In the genomic region with DNA sequence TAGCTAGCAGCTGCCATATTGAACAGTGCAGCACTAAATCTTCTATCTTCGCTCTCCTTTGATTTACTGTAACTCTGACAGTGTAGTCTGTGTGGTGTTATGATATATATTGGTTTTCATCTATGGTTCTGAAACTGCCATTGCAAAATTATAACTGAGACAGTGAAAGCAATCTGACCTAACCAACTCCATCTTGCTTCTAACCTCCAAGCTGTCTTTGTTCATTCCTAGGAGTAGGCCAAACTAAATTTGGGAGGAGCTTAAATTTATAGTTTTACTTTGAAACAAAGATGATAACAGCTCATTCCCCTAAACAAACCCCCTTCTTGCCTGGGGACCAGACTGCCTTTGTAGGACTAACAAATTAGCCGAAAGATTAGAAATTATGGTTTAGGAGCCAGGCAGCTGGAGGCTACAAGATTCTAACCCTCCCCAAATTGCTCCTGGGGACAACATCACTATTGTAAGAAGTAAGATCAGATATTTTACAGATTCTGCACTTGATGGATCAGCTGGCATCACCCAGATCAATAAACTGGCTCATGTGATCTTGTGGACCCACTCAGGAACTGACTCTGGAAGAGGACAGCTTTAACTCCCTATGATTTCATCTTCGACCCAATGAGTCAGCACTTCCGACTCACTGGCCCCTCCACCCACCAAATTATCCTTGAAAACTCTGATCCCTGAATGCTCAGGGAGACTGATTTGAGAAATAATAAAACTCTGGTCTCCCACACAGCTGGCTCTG, we compare ENCODE assay signal across 10 cellular contexts. TPM values are rescaled to one million over a fixed set of nuclear protein-coding genes. Genes with fewer than 3 reads are reported as not detected.
DNase-seq lines count a peak whose midpoint lies in the region; ATAC-seq and TF ChIP-seq lines count a peak whose summit lies in the region.
"Had no signal": no experiment of that assay in that cellular context is flagged by ENCODE, and none has a peak within 500 bp of the region (broad histone marks: within the 10 kb centered on the region; RNA-seq: fewer than 3 reads in every experiment).

No MANE protein-coding gene starts in this region.

- no peaks in the 10 kb centered on the region for H3K27me3 Mint-ChIP-seq in MCF 10A (ENCODE audit: insufficient read depth, unreplicated experiment)
- H3K27me3 Mint-ChIP-seq in T-helper 2 cell treated with Interferon-gamma antibody and Interleukin-4, amounts not matched to agents 5 μg/mL and 100 μg/mL, for 36 hours (ENCODE audit: low read depth), result no peaks in the 10 kb centered on the region

- no peak overlapping the region for H3K4me3 ChIP-seq in AG09309 (ENCODE audit: control insufficient read depth, low read depth, low read length)
- H3K4me3 ChIP-seq: psoas muscle had no signal

- H3K9me3 Mint-ChIP-seq in MCF 10A (ENCODE audit: unreplicated experiment), result no peaks in the 10 kb centered on the region
- H3K9me3 Mint-ChIP-seq in T-helper 2 cell treated with Interferon-gamma antibody and Interleukin-4, amounts not matched to agents 5 μg/mL and 100 μg/mL, for 36 hours, result no peaks in the 10 kb centered on the region

- no peak for ATAC-seq in GM18519 (IDR thresholded peaks at IDR 0.05; ENCODE audit: low FRiP score, unreplicated experiment)
- ATAC-seq: psoas muscle had no signal

- H3K4me1 Mint-ChIP-seq in MCF 10A (ENCODE audit: insufficient read depth, unreplicated experiment), result peaks cover 11% of the 10 kb centered on the region
- H3K4me1 Mint-ChIP-seq in T-helper 2 cell treated with Interferon-gamma antibody and Interleukin-4, amounts not matched to agents 5 μg/mL and 100 μg/mL, for 36 hours (ENCODE audit: low read depth), result peaks cover 22% of the 10 kb centered on the region

- BruUV-seq in MCF 10A (replicated peaks; lab: Mats Ljungman, UMichigan), result no TSS peak

- H3K36me3 Mint-ChIP-seq in MCF 10A (ENCODE audit: insufficient read depth, unreplicated experiment), result peaks cover 6% of the 10 kb centered on the region
- H3K36me3 Mint-ChIP-seq in T-helper 2 cell treated with Interferon-gamma antibody and Interleukin-4, amounts not matched to agents 5 μg/mL and 100 μg/mL, for 36 hours (ENCODE audit: low read depth), result no peaks in the 10 kb centered on the region

- H3K27ac Mint-ChIP-seq in MCF 10A (ENCODE audit: low read depth, unreplicated experiment), result peak overlapping the region; percentile 42
- H3K27ac Mint-ChIP-seq in T-helper 2 cell treated with Interferon-gamma antibody and Interleukin-4, amounts not matched to agents 5 μg/mL and 100 μg/mL, for 36 hours, result no peak overlapping the region

- intact Hi-C loops in MCF 10A (cut with micrococcal nuclease), result no loop called here

- DNase-seq in AG09309 (ENCODE audit: low read depth) (peak; percentile 37), HT1080 (ENCODE audit: low read depth) (peak; percentile 70), MCF 10A (ENCODE audit: unreplicated experiment) (peak; percentile 49), myocyte (ENCODE audit: low read depth) (peak; percentile 46), NK-92 (lab: John Stamatoyannopoulos, UW; ENCODE audit: unreplicated experiment) (no peak)
- no peak for DNase-seq in T-helper 2 cell treated with Interferon-gamma antibody and Interleukin-4, amounts not matched to agents 5 μg/mL and 100 μg/mL, for 36 hours (ENCODE audit: low spot score)
- no peak for DNase-seq in activated CD4-positive, alpha-beta T cell treated with anti-CD3 and anti-CD28 coated beads, Interleukin-2, amount 50 U/mL, for 48 hours
- DNase-seq: T-helper 2 cell had no signal

- TF ChIP-seq CTCF in AG09309 (IDR thresholded peaks at IDR 0.05; ENCODE audit: control insufficient read depth, insufficient read depth, low read depth, low read length, missing control alignments), result no peak
- no peak for TF ChIP-seq CTCF in MCF 10A (IDR thresholded peaks at IDR 0.05; ENCODE audit: unreplicated experiment)

- CTCF ChIA-PET in MCF 10A (lab: Yijun Ruan, JAX), result interaction anchor here (2.3 kb wide), 1 partner anchor 31 kb away, joined by 9 read pairs; no protein-coding TSS in a partner anchor

- POLR2A ChIA-PET in MCF 10A (lab: Yijun Ruan, JAX), result interaction anchor here (0.6 kb wide), 2 partner anchors 185 to 705 kb away, joined by 3 read pairs; no protein-coding TSS in a partner anchor

- no peak overlapping the region for H3K4me3 Mint-ChIP-seq in MCF 10A (ENCODE audit: unreplicated experiment)
- no peak overlapping the region for H3K4me3 Mint-ChIP-seq in T-helper 2 cell treated with Interferon-gamma antibody and Interleukin-4, amounts not matched to agents 5 μg/mL and 100 μg/mL, for 36 hours

RNA-seq across cellular contexts. Expression of a gene that starts 47.0 kb away (rescaled TPM):
- total RNA-seq in HT1080 (2014; rRNA removed; shearing (Covaris generic)), result not detected in 2 replicates
- not detected in 2 replicates for polyA plus RNA-seq in HT1080 (2015; cell fraction: cytosol; rRNA removed)
- not detected in 2 replicates for polyA plus RNA-seq in HT1080 (2015; cell fraction: nucleus; rRNA removed)
- total RNA-seq in MCF 10A (2022), result not detected in 2 replicates
- not detected in 2 replicates for total RNA-seq in myocyte
- not detected for polyA plus RNA-seq in myocyte (2012)
- total RNA-seq: psoas muscle had no signal

Comparison
In these comparisons a context has a peak if more than half of its experiments do, and no peak if none do; other contexts are left out.
1. DNase-seq: peak in AG09309 (single experiment), HT1080 (single experiment), MCF 10A (single experiment) and myocyte (single experiment); none in T-helper 2 cell treated with Interferon-gamma antibody and Interleukin-4, amounts not matched to agents 5 μg/mL and 100 μg/mL, for 36 hours (single experiment), NK-92 (single experiment) and activated CD4-positive, alpha-beta T cell treated with anti-CD3 and anti-CD28 coated beads, Interleukin-2, amount 50 U/mL, for 48 hours (0 of 2).